ENCODE assay signal across 1 cellular context in the genomic region with DNA sequence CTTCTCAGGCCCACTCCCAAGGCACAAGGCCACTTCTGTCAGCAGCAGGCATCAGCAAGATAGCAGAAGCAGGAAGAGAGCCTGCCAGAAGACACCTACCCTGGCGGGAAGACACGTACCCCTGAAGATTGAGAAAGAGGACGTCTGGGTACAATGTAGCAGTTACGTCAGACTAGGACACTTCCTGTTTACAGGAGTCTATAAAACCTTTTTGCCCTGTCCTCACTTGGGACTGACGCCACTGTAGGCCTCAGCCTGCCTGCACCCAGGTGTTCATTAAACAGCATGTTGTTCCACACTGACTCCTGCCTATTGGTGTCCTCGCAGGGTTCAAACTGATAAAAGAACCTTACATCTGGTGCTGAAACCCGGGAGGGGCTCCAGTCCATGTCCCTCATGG.
TF ChIP-seq lines count a peak whose summit lies in the region.

No MANE protein-coding gene starts in this region.

TF ChIP-seq in SK-N-SH treated with all-trans-retinoic acid at 6 μM for 48 hours, 23 proteins besides CTCF, POLR2A, EP300 and RAD21 (continued from another document):
- TF ChIP-seq, protein P1, sequence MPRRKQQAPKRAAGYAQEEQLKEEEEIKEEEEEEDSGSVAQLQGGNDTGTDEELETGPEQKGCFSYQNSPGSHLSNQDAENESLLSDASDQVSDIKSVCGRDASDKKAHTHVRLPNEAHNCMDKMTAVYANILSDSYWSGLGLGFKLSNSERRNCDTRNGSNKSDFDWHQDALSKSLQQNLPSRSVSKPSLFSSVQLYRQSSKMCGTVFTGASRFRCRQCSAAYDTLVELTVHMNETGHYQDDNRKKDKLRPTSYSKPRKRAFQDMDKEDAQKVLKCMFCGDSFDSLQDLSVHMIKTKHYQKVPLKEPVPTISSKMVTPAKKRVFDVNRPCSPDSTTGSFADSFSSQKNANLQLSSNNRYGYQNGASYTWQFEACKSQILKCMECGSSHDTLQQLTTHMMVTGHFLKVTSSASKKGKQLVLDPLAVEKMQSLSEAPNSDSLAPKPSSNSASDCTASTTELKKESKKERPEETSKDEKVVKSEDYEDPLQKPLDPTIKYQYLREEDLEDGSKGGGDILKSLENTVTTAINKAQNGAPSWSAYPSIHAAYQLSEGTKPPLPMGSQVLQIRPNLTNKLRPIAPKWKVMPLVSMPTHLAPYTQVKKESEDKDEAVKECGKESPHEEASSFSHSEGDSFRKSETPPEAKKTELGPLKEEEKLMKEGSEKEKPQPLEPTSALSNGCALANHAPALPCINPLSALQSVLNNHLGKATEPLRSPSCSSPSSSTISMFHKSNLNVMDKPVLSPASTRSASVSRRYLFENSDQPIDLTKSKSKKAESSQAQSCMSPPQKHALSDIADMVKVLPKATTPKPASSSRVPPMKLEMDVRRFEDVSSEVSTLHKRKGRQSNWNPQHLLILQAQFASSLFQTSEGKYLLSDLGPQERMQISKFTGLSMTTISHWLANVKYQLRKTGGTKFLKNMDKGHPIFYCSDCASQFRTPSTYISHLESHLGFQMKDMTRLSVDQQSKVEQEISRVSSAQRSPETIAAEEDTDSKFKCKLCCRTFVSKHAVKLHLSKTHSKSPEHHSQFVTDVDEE (CRISPR knock-in tag; IDR thresholded peaks at IDR 0.05): no peak
